27 cellular contexts compared by ENCODE assay signal in the genomic region with DNA sequence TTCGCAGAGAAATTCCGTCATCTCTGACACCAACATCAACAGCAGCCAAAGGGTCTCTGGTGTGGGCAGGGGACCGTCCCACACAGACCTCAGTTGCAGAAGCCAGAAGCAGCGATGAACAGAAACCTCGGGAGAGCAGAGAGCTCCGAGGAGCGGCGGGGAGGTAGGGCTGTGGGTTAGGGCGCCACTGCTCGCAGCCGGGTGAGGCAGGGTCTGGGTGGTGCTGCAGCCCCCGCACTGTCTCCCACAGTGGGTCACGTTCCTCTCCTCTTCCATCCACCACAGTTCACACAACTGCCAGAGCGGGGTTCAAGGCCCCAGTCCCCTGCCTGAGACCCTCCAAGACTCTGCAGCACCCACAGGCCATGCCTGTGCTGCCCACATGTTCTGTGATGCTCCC.
"Had no signal": no experiment of that assay in that cellular context is flagged by ENCODE, and none has a peak within 500 bp of the region (broad histone marks: within the 10 kb centered on the region; RNA-seq: fewer than 3 reads in every experiment).

No MANE protein-coding gene starts in this region.

- H3K4me3 Mint-ChIP-seq: natural killer cell; nephron; neural progenitor cell; stimulated activated memory B cell treated with anti-CD40 and anti-IgM and Interleukin-4, amounts not matched to agents 10 μg/mL and 1 μg/mL and 100 μg/mL, for 72 hours; stimulated activated naive CD8-positive, alpha-beta T cell treated with anti-CD3 and anti-CD28 coated beads, Interleukin-15, amount 100 ng/mL, for 72 hours had no signal

- H3K4me3 ChIP-seq: neural progenitor cell, ovary, psoas muscle, right lobe of liver, sigmoid colon, suprapubic skin, testis, tibial artery, upper lobe of left lung, vagina had no signal

- H3K79me2 ChIP-seq: parathyroid adenoma had no signal

- DNase-seq: natural killer cell; occipital lobe; ovary; posterior cingulate gyrus; psoas muscle; right lobe of liver; sigmoid colon; small intestine; stimulated activated CD4-positive, alpha-beta T cell treated with anti-CD3 and anti-CD28 coated beads, Interleukin-15, amount 100 ng/mL, for 24 hours; stimulated activated CD4-positive, alpha-beta T cell treated with anti-CD3 and anti-CD28 coated beads, Interleukin-4, amount 100 ng/mL, for 1 hour; stimulated activated CD4-positive, alpha-beta T cell treated with anti-CD3 and anti-CD28 coated beads, Interleukin-4, amount 100 ng/mL, for 4 hours; stimulated activated CD8-positive, alpha-beta memory T cell treated with anti-CD3 and anti-CD28 coated beads, Interleukin-4, amount 100 ng/mL, for 48 hours; stimulated activated naive CD4-positive, alpha-beta T cell; stimulated activated naive CD8-positive, alpha-beta T cell treated with anti-CD3 and anti-CD28 coated beads, Interleukin-15, amount 100 ng/mL, for 72 hours; stimulated activated naive CD8-positive, alpha-beta T cell treated with anti-CD3 and anti-CD28 coated beads, Interleukin-15, Interleukin-2, amounts not matched to agents 100 U/mL and 50 U/mL, for 24 hours; substantia nigra; testis; tibial artery; trophoblast cell had no signal

- H3K9ac ChIP-seq: neural progenitor cell, parathyroid adenoma had no signal

- H3K27me3 Mint-ChIP-seq: stimulated activated naive CD8-positive, alpha-beta T cell treated with anti-CD3 and anti-CD28 coated beads, Interleukin-15, amount 100 ng/mL, for 72 hours had no signal

- H3K27me3 ChIP-seq: neural progenitor cell, ovary, right lobe of liver, testis, upper lobe of left lung had no signal

- H3K9me3 Mint-ChIP-seq: natural killer cell; nephron; neural progenitor cell; stimulated activated naive CD8-positive, alpha-beta T cell treated with anti-CD3 and anti-CD28 coated beads, Interleukin-15, amount 100 ng/mL, for 72 hours had no signal

- H3K4me1 Mint-ChIP-seq: natural killer cell; stimulated activated memory B cell treated with anti-CD40 and anti-IgM and Interleukin-4, amounts not matched to agents 10 μg/mL and 1 μg/mL and 100 μg/mL, for 72 hours; stimulated activated naive CD8-positive, alpha-beta T cell treated with anti-CD3 and anti-CD28 coated beads, Interleukin-15, amount 100 ng/mL, for 72 hours had no signal

- H3K36me3 ChIP-seq: neural progenitor cell, ovary, right lobe of liver, sigmoid colon, suprapubic skin, tibial artery, upper lobe of left lung, vagina had no signal

- H3K9me3 ChIP-seq: ovary, psoas muscle, right lobe of liver, sigmoid colon, suprapubic skin, testis, tibial artery, upper lobe of left lung, vagina had no signal

- H3K27ac ChIP-seq: neural progenitor cell, ovary, parathyroid adenoma, psoas muscle, right lobe of liver, sigmoid colon, suprapubic skin, testis, tibial artery, upper lobe of left lung, vagina had no signal

- H3K4me1 ChIP-seq: neural progenitor cell, parathyroid adenoma, right lobe of liver had no signal

- H2AFZ ChIP-seq: neural progenitor cell, parathyroid adenoma had no signal

- H3K36me3 Mint-ChIP-seq: natural killer cell; neural progenitor cell; stimulated activated memory B cell treated with anti-CD40 and anti-IgM and Interleukin-4, amounts not matched to agents 10 μg/mL and 1 μg/mL and 100 μg/mL, for 72 hours had no signal

- H3K4me2 ChIP-seq: neural progenitor cell had no signal

- H3K27ac Mint-ChIP-seq: natural killer cell; nephron; progenitor cell of endocrine pancreas; stimulated activated memory B cell treated with anti-CD40 and anti-IgM and Interleukin-4, amounts not matched to agents 10 μg/mL and 1 μg/mL and 100 μg/mL, for 72 hours had no signal

- ATAC-seq: natural killer cell; right lobe of liver; stimulated activated memory B cell treated with anti-CD40 and anti-IgM and Interleukin-4, amounts not matched to agents 10 μg/mL and 1 μg/mL and 100 μg/mL, for 72 hours; stimulated activated naive CD8-positive, alpha-beta T cell treated with anti-CD3 and anti-CD28 coated beads, Interleukin-15, amount 100 ng/mL, for 72 hours; stimulated activated naive CD8-positive, alpha-beta T cell treated with anti-CD3 and anti-CD28 coated beads, Interleukin-15, Interleukin-2, amounts not matched to agents 100 U/mL and 50 U/mL, for 24 hours had no signal
